ENCODE assay signal across 14 cellular contexts in genomic region chr12:119652665-119653064, GRCh38. TPM values are rescaled to one million over a fixed set of nuclear protein-coding genes. Genes with fewer than 3 reads are reported as not detected.
DNase-seq lines count a peak whose midpoint lies in the region; ATAC-seq lines count a peak whose summit lies in the region.
"Had no signal": no experiment of that assay in that cellular context is flagged by ENCODE, and none has a peak within 500 bp of the region (broad histone marks: within the 10 kb centered on the region; RNA-seq: fewer than 3 reads in every experiment).

No MANE protein-coding gene starts in this region.

- H3K27ac Mint-ChIP-seq in activated CD8-positive, alpha-beta memory T cell treated with anti-CD3 and anti-CD28 coated beads, Interleukin-2, amount 10 ng/mL, durations not matched to agents 7 days and 5 days, result peak overlapping the region; percentile 15
- no peak overlapping the region for H3K27ac Mint-ChIP-seq in activated naive CD8-positive, alpha-beta T cell treated with anti-CD3 and anti-CD28 coated beads, Interleukin-2, amount 50 U/mL, for 24 hours
- H3K27ac Mint-ChIP-seq in activated naive CD8-positive, alpha-beta T cell treated with anti-CD3 and anti-CD28 coated beads for 36 hours, result no peak overlapping the region
- H3K27ac Mint-ChIP-seq: HFFc6 had no signal

- no peak for ATAC-seq in activated CD8-positive, alpha-beta memory T cell treated with anti-CD3 and anti-CD28 coated beads, Interleukin-2, amount 10 ng/mL, durations not matched to agents 7 days and 5 days
- ATAC-seq in activated naive CD8-positive, alpha-beta T cell treated with anti-CD3 and anti-CD28 coated beads, Interleukin-2, amount 50 U/mL, for 24 hours, result peak; percentile 36
- peak; percentile 61 for ATAC-seq in stimulated activated naive CD8-positive, alpha-beta T cell treated with anti-CD3 and anti-CD28 coated beads, Interleukin-15, Interleukin-2, amounts not matched to agents 100 U/mL and 50 U/mL, for 24 hours

- CTCF ChIA-PET in activated CD8-positive, alpha-beta memory T cell treated with anti-CD3 and anti-CD28 coated beads, Interleukin-2, amount 10 ng/mL, durations not matched to agents 7 days and 5 days (lab: Charles Lee), result no interaction called here

- H3K27me3 Mint-ChIP-seq in activated CD8-positive, alpha-beta memory T cell treated with anti-CD3 and anti-CD28 coated beads, Interleukin-2, amount 10 ng/mL, durations not matched to agents 7 days and 5 days, result no peaks in the 10 kb centered on the region
- peaks cover 4% of the 10 kb centered on the region for H3K27me3 Mint-ChIP-seq in activated naive CD8-positive, alpha-beta T cell treated with anti-CD3 and anti-CD28 coated beads, Interleukin-2, amount 50 U/mL, for 24 hours
- H3K27me3 Mint-ChIP-seq in activated naive CD8-positive, alpha-beta T cell treated with anti-CD3 and anti-CD28 coated beads for 36 hours, result peaks cover 3% of the 10 kb centered on the region

- no peak for DNase-seq in activated CD8-positive, alpha-beta memory T cell treated with anti-CD3 and anti-CD28 coated beads, Interleukin-2, amount 10 ng/mL, durations not matched to agents 7 days and 5 days
- no peak for DNase-seq in activated CD8-positive, alpha-beta memory T cell treated with anti-CD3 and anti-CD28 coated beads for 24 hours
- DNase-seq in activated naive CD8-positive, alpha-beta T cell treated with anti-CD3 and anti-CD28 coated beads, Interleukin-2, amount 50 U/mL, for 24 hours, result no peak
- no peak for DNase-seq in activated naive CD8-positive, alpha-beta T cell treated with anti-CD3 and anti-CD28 coated beads for 36 hours
- DNase-seq in stimulated activated naive CD8-positive, alpha-beta T cell treated with anti-CD3 and anti-CD28 coated beads, Interleukin-15, Interleukin-2, amounts not matched to agents 100 U/mL and 50 U/mL, for 24 hours, result no peak
- no peak for DNase-seq in LoVo (ENCODE audit: low spot score)
- DNase-seq: C1 segment of cervical spinal cord; Caco-2; CD4-positive, alpha-beta memory T cell; DMS153; DND-41; GOT3; HFFc6 had no signal

- no peak overlapping the region for H3K4me3 Mint-ChIP-seq in activated CD8-positive, alpha-beta memory T cell treated with anti-CD3 and anti-CD28 coated beads, Interleukin-2, amount 10 ng/mL, durations not matched to agents 7 days and 5 days
- no peak overlapping the region for H3K4me3 Mint-ChIP-seq in activated naive CD8-positive, alpha-beta T cell treated with anti-CD3 and anti-CD28 coated beads, Interleukin-2, amount 50 U/mL, for 24 hours
- H3K4me3 Mint-ChIP-seq in activated naive CD8-positive, alpha-beta T cell treated with anti-CD3 and anti-CD28 coated beads for 36 hours, result no peak overlapping the region
- H3K4me3 Mint-ChIP-seq: CD4-positive, alpha-beta memory T cell; HFFc6 had no signal

- peaks cover 5% of the 10 kb centered on the region for H3K4me1 Mint-ChIP-seq in activated CD8-positive, alpha-beta memory T cell treated with anti-CD3 and anti-CD28 coated beads, Interleukin-2, amount 10 ng/mL, durations not matched to agents 7 days and 5 days
- H3K4me1 Mint-ChIP-seq in activated naive CD8-positive, alpha-beta T cell treated with anti-CD3 and anti-CD28 coated beads, Interleukin-2, amount 50 U/mL, for 24 hours, result no peaks in the 10 kb centered on the region
- H3K4me1 Mint-ChIP-seq in activated naive CD8-positive, alpha-beta T cell treated with anti-CD3 and anti-CD28 coated beads for 36 hours, result no peaks in the 10 kb centered on the region
- H3K4me1 Mint-ChIP-seq: CD4-positive, alpha-beta memory T cell had no signal

- peaks cover 8% of the 10 kb centered on the region for H3K9me3 Mint-ChIP-seq in activated CD8-positive, alpha-beta memory T cell treated with anti-CD3 and anti-CD28 coated beads, Interleukin-2, amount 10 ng/mL, durations not matched to agents 7 days and 5 days (ENCODE audit: low read depth)
- peaks cover 22% of the 10 kb centered on the region for H3K9me3 Mint-ChIP-seq in activated naive CD8-positive, alpha-beta T cell treated with anti-CD3 and anti-CD28 coated beads, Interleukin-2, amount 50 U/mL, for 24 hours
- peaks cover 11% of the 10 kb centered on the region for H3K9me3 Mint-ChIP-seq in activated naive CD8-positive, alpha-beta T cell treated with anti-CD3 and anti-CD28 coated beads for 36 hours

- peaks cover 10% of the 10 kb centered on the region for H3K36me3 Mint-ChIP-seq in activated CD8-positive, alpha-beta memory T cell treated with anti-CD3 and anti-CD28 coated beads, Interleukin-2, amount 10 ng/mL, durations not matched to agents 7 days and 5 days
- H3K36me3 Mint-ChIP-seq in activated naive CD8-positive, alpha-beta T cell treated with anti-CD3 and anti-CD28 coated beads, Interleukin-2, amount 50 U/mL, for 24 hours (ENCODE audit: low read depth), result no peaks in the 10 kb centered on the region
- H3K36me3 Mint-ChIP-seq in activated naive CD8-positive, alpha-beta T cell treated with anti-CD3 and anti-CD28 coated beads for 36 hours, result no peaks in the 10 kb centered on the region

RNA-seq across cellular contexts. Expression of gene PRKAB1, which starts 15.3 kb away (rescaled TPM):
- 10 to 100 TPM; 38.2 to 38.7 TPM for total RNA-seq in activated CD8-positive, alpha-beta memory T cell treated with anti-CD3 and anti-CD28 coated beads, Interleukin-2, amount 10 ng/mL, durations not matched to agents 7 days and 5 days
- total RNA-seq in activated naive CD8-positive, alpha-beta T cell treated with anti-CD3 and anti-CD28 coated beads for 36 hours, result 10 to 100 TPM; 26.1 to 26.5 TPM

RNA-seq across cellular contexts. Expression of gene TMEM233, which starts 59.1 kb away (rescaled TPM):
- total RNA-seq in activated CD8-positive, alpha-beta memory T cell treated with anti-CD3 and anti-CD28 coated beads, Interleukin-2, amount 10 ng/mL, durations not matched to agents 7 days and 5 days, result not detected
- total RNA-seq in activated naive CD8-positive, alpha-beta T cell treated with anti-CD3 and anti-CD28 coated beads for 36 hours, result not detected
- total RNA-seq: A172; Caco-2; CD4-positive, alpha-beta memory T cell; HFFc6 had no signal
